26 cellular contexts compared by ENCODE assay signal in genomic region chr21:26055010-26055409, GRCh38.
"Had no signal": no experiment of that assay in that cellular context is flagged by ENCODE, and none has a peak within 500 bp of the region (broad histone marks: within the 10 kb centered on the region; RNA-seq: fewer than 3 reads in every experiment).

No MANE protein-coding gene starts in this region.

- DNase-seq: activated CD4-positive, alpha-beta memory T cell treated with anti-CD3 and anti-CD28 coated beads, Interleukin-2, amount 10 ng/mL, durations not matched to agents 7 days and 5 days; activated CD4-positive, alpha-beta T cell treated with anti-CD3 and anti-CD28 coated beads for 1 hour; activated CD4-positive, alpha-beta T cell treated with anti-CD3 and anti-CD28 coated beads, Interleukin-2, amount 10 ng/mL, durations not matched to agents 7 days and 5 days; activated CD8-positive, alpha-beta memory T cell treated with anti-CD3 and anti-CD28 coated beads, Interleukin-2, amount 50 U/mL, for 48 hours; activated gamma-delta T cell; activated naive CD4-positive, alpha-beta T cell treated with anti-CD3 and anti-CD28 coated beads, Interleukin-2, amount 50 U/mL, for 16 hours; activated T-cell treated with anti-CD3 and anti-CD28 coated beads, Interleukin-2, amount 50 U/mL, for 24 hours; amniotic stem cell; brain microvascular endothelial cell; cortex of kidney; foreskin fibroblast; head of caudate nucleus; hippocampal formation; left cardiac atrium; naive B cell; occipital lobe; right cardiac atrium; spleen; stimulated activated naive CD4-positive, alpha-beta T cell; T-helper 17 cell; T1000; tibial artery; WERI-Rb-1 had no signal

- H3K27me3 ChIP-seq: brain microvascular endothelial cell, neural progenitor cell, spleen, suprapubic skin, tibial artery had no signal

- H3K27ac ChIP-seq: brain microvascular endothelial cell, neural progenitor cell, spleen, suprapubic skin, tibial artery, WERI-Rb-1 had no signal

- H3K4me3 ChIP-seq: neural progenitor cell, spleen, suprapubic skin, tibial artery had no signal

- H3K9me3 ChIP-seq: spleen, suprapubic skin, tibial artery had no signal

- H3K36me3 ChIP-seq: neural progenitor cell had no signal

- ATAC-seq: esophagus mucosa, left cardiac atrium, right cardiac atrium, T-helper 17 cell had no signal
